Comparison of ENCODE assay signal across 9 cellular contexts in the genomic region with DNA sequence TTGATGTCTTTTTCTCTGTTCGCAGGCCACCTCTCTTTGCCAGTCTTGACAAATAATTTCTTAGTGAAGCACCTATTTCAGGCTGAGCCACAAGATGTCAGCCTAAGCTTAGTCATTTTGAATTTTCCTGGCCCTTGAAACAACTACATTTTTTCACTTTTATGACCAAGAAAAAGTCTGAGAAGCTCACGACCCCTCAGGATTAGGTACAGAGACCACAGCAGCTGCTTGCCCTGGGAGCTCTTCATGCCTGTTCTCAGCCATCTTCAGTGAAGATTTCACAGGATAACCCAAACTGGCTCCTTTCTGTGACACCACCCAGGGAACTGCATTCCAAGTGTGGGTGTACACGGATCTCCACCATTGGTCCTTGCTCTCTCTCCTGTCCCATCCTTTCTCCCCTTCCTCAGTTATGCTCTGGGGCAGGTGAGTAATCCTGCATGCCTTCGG. TPM values are rescaled to one million over a fixed set of nuclear protein-coding genes. Genes with fewer than 3 reads are reported as not detected.
DNase-seq lines count a peak whose midpoint lies in the region; ATAC-seq, FAIRE-seq and TF ChIP-seq lines count a peak whose summit lies in the region.
"Had no signal": no experiment of that assay in that cellular context is flagged by ENCODE, and none has a peak within 500 bp of the region (broad histone marks: within the 10 kb centered on the region; RNA-seq: fewer than 3 reads in every experiment).

No MANE protein-coding gene starts in this region.

- H3K27me3 ChIP-seq in adipocyte (replicated peaks; ENCODE audit: control insufficient read depth, insufficient read depth, low read length), result no peaks in the 10 kb centered on the region
- H3K27me3 ChIP-seq in keratinocyte (ENCODE audit: control insufficient read depth, extremely low read depth, insufficient read depth, low read length), result no peaks in the 10 kb centered on the region
- no peaks in the 10 kb centered on the region for H3K27me3 ChIP-seq in upper lobe of left lung

- H3K9me3 ChIP-seq in adipocyte (ENCODE audit: control insufficient read depth, low read length), result no peaks in the 10 kb centered on the region
- H3K9me3 ChIP-seq in keratinocyte (ENCODE audit: control insufficient read depth, low read depth, low read length), result no peaks in the 10 kb centered on the region
- H3K9me3 ChIP-seq in upper lobe of left lung, result no peaks in the 10 kb centered on the region

- WGBS in upper lobe of left lung, 2 donors, result 45% methylated on average over 4 of the region's 4 CpGs

- peak; percentile 36 to 68 (median 58) for TF ChIP-seq CTCF in keratinocyte (optimal IDR thresholded peaks at IDR 0.05 in 1 of 3, IDR thresholded peaks at IDR 0.05 in 1 of 3, conservative IDR thresholded peaks at IDR 0.05 in 1 of 3; ENCODE audit: extremely low read depth in 1 of 3, insufficient read depth in 2 of 3, low read length in 3 of 3)
- TF ChIP-seq CTCF in upper lobe of left lung (IDR thresholded peaks at IDR 0.05), result peak; percentile 16 to 71 (median 48)

- ATAC-seq in upper lobe of left lung (ENCODE audit: low FRiP score in 2 of 2) (peak in 1 of 2 donors; percentile 56), GM21737 (IDR thresholded peaks at IDR 0.05; ENCODE audit: unreplicated experiment) (no peak)

- H3K4me1 ChIP-seq in adipocyte (ENCODE audit: control insufficient read depth, insufficient read depth, low read length), result no peaks in the 10 kb centered on the region
- peaks cover 14% of the 10 kb centered on the region for H3K4me1 ChIP-seq in keratinocyte (ENCODE audit: control insufficient read depth, extremely low read depth, insufficient read depth, low read length)
- H3K4me1 ChIP-seq in upper lobe of left lung, result no peaks in the 10 kb centered on the region

- intact Hi-C loops in posterior cingulate gyrus (cut with DNase I), result loop anchor here (1.0 kb wide), 1 partner anchor 136 kb away; no protein-coding TSS in a partner anchor

- DNase-seq in DMS114 treated with DMSO at 0.1 percent for 48 hours (lab: John Stamatoyannopoulos, UW; ENCODE audit: unreplicated experiment), result peak; percentile 14
- DNase-seq in adipocyte (ENCODE audit: low read depth), result peak; percentile 77
- DNase-seq in keratinocyte (ENCODE audit: low read depth, low spot score), result no peak
- DNase-seq in upper lobe of left lung, result no peak
- DNase-seq in GM19239 (ENCODE audit: insufficient read length, low spot score), result no peak
- no peak for DNase-seq in posterior cingulate gyrus

- H4K20me1 ChIP-seq in keratinocyte (ENCODE audit: control insufficient read depth, extremely low read depth, insufficient read depth, low read length), result no peaks in the 10 kb centered on the region

- peak; percentile 81 for TF ChIP-seq RAD21 in Ishikawa (IDR thresholded peaks at IDR 0.05; ENCODE audit: low read depth)

- dilution Hi-C loops in keratinocyte (cut with MboI; ENCODE audit: extremely low pct_ligation_motif_present, low sequenced_read_pairs), result no loop called here

- FAIRE-seq in keratinocyte (lab: Jason Lieb, UNC) (peak; percentile 78), GM19239 (lab: Jason Lieb, UNC) (no peak)

- no peak for TF ChIP-seq POLR2A in upper lobe of left lung (IDR thresholded peaks at IDR 0.05)

- H3K4me3 ChIP-seq in adipocyte (ENCODE audit: low read length) (no peak overlapping the region), keratinocyte (ENCODE audit: control insufficient read depth in 2 of 3, extremely low read depth in 1 of 3, insufficient read depth in 2 of 3, low read depth in 1 of 3, low read length in 3 of 3) (no peak overlapping the region), upper lobe of left lung (no peak overlapping the region)

- H3K27ac ChIP-seq in keratinocyte (ENCODE audit: control insufficient read depth, insufficient read depth, low read length) (no peak overlapping the region), upper lobe of left lung (no peak overlapping the region)

- peak overlapping the region; percentile 1 for H2AFZ ChIP-seq in keratinocyte (ENCODE audit: control insufficient read depth, low read length)

- TF ChIP-seq EP300 in Ishikawa (IDR thresholded peaks at IDR 0.05; ENCODE audit: borderline replicate concordance) (no peak), upper lobe of left lung (IDR thresholded peaks at IDR 0.05) (no peak)

- H3K9me1 ChIP-seq in keratinocyte (ENCODE audit: control insufficient read depth, extremely low read depth, insufficient read depth, low read length), result no peaks in the 10 kb centered on the region

- H3K36me3 ChIP-seq in adipocyte (ENCODE audit: control insufficient read depth, insufficient read depth, low read length, severe bottlenecking) (no peaks in the 10 kb centered on the region), keratinocyte (ENCODE audit: control insufficient read depth in 2 of 2, extremely low read depth in 1 of 2, insufficient read depth in 2 of 2, low read length in 2 of 2) (no peaks in the 10 kb centered on the region), upper lobe of left lung (no peaks in the 10 kb centered on the region)

- H3K79me2 ChIP-seq in keratinocyte (ENCODE audit: control insufficient read depth, insufficient read depth, low read length), result no peaks in the 10 kb centered on the region

- no peak overlapping the region for H3K9ac ChIP-seq in adipocyte (ENCODE audit: low read length)
- H3K9ac ChIP-seq in keratinocyte (ENCODE audit: control insufficient read depth, extremely low read depth, insufficient read depth, low read length), result no peak overlapping the region

- H3K4me2 ChIP-seq in keratinocyte (ENCODE audit: control insufficient read depth, extremely low read depth, insufficient read depth, low read depth, low read length), result peak overlapping the region; percentile 39

TF ChIP-seq in Ishikawa, 13 proteins besides CTCF, POLR2A, EP300 and RAD21:
- TF ChIP-seq USF1 (IDR thresholded peaks at IDR 0.05), result no peak
- no peak for TF ChIP-seq ZBTB7A (IDR thresholded peaks at IDR 0.05; ENCODE audit: low read depth)
- no peak for TF ChIP-seq NFIC (IDR thresholded peaks at IDR 0.05)
- no peak for TF ChIP-seq YY1 (IDR thresholded peaks at IDR 0.05; ENCODE audit: low read depth)
- no peak for TF ChIP-seq CREB1 (IDR thresholded peaks at IDR 0.05; ENCODE audit: low read depth)
- TF ChIP-seq REST (IDR thresholded peaks at IDR 0.05; ENCODE audit: low read depth), result no peak

RNA-seq across cellular contexts. Expression of gene SPTLC3, which starts 38.4 kb away (rescaled TPM):
- polyA plus RNA-seq in keratinocyte, result 6.5 to 11.4 TPM (median 10.0 TPM) in 3 replicates
- polyA plus RNA-seq in keratinocyte (2011; ENCODE audit: low read depth), result 118 TPM
- 4.4 and 6.6 TPM in 2 replicates for polyA plus RNA-seq in keratinocyte (2011; cell fraction: cytosol; rRNA removed)
- polyA plus RNA-seq in keratinocyte (2011; cell fraction: nucleus; rRNA removed), result 13.1 and 15.3 TPM in 2 replicates
- 6.8 and 38.7 TPM in 2 replicates for polyA plus RNA-seq in keratinocyte (2012; ENCODE audit: low replicate concordance)
- polyA minus RNA-seq in keratinocyte, result 1.8 to 14.7 TPM (median 9.0 TPM) in 3 replicates
- 2.9 TPM for polyA minus RNA-seq in keratinocyte (2011; cell fraction: cytosol; rRNA and poly(A)+ RNA removed)
- 9.0 and 27.8 TPM in 2 replicates for polyA minus RNA-seq in keratinocyte (2011; cell fraction: nucleus; rRNA and poly(A)+ RNA removed)
- total RNA-seq in upper lobe of left lung, result 10 to 100 TPM in 5 of 6 donors, 1 to 10 TPM in 1; 9.0 to 21.7 (median 15.8) TPM
- polyA plus RNA-seq: IgD-negative memory B cell had no signal

Comparison
In these comparisons a context has a peak if more than half of its experiments do, and no peak if none do; other contexts are left out.
1. DNase-seq: peak in DMS114 treated with DMSO at 0.1 percent for 48 hours (single experiment) and adipocyte (single experiment); none in keratinocyte (single experiment), upper lobe of left lung (0 of 2), GM19239 (single experiment) and posterior cingulate gyrus (0 of 10).